8 cellular contexts compared by ENCODE assay signal in the genomic region with DNA sequence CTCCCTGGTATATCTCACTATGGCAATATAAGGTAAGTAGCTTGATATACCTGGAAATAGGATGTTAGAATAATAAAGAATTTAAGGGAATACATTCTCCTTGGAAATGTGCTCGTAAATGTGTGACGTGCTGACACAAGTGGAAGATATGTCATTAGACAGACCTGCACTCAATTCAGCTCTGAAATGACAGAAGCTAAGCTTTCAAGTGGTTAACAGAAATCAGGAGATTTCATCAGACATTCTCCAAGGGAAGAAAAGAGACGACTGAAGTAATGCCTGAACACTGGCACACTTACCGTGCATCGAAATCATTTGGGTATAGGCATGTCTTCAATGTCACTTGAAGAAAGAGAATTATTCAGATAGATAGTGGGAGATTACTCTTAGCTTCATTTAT.
"Had no signal": no experiment of that assay in that cellular context is flagged by ENCODE, and none has a peak within 500 bp of the region (broad histone marks: within the 10 kb centered on the region; RNA-seq: fewer than 3 reads in every experiment).

No MANE protein-coding gene starts in this region.

- DNase-seq: IMR-90, KBM-7, KG1 had no signal

- H3K27ac ChIP-seq: HL-60 had no signal

- H3K4me3 Mint-ChIP-seq: IgD-negative memory B cell had no signal

- H3K4me3 ChIP-seq: K562 had no signal

- H3K36me3 Mint-ChIP-seq: IgD-negative memory B cell had no signal

- H3K27me3 Mint-ChIP-seq: IgD-negative memory B cell had no signal

- H3K27ac Mint-ChIP-seq: IgD-negative memory B cell had no signal

- FAIRE-seq: HepG2, HTR-8/SVneo, K562 had no signal
